Comparison of ENCODE assay signal across 11 cellular contexts in genomic region chr3:114499986-114500385, GRCh38.
DNase-seq lines count a peak whose midpoint lies in the region; ATAC-seq, FAIRE-seq and TF ChIP-seq lines count a peak whose summit lies in the region.
"Had no signal": no experiment of that assay in that cellular context is flagged by ENCODE, and none has a peak within 500 bp of the region (broad histone marks: within the 10 kb centered on the region; RNA-seq: fewer than 3 reads in every experiment).

No MANE protein-coding gene starts in this region.

- H3K27ac ChIP-seq in SJCRH30 (no peak overlapping the region), left lung (no peak overlapping the region)
- H3K27ac ChIP-seq: prostate gland had no signal

- intact Hi-C loops in left lung (cut with DNase I): no loop called here

- FAIRE-seq in GM12891 (lab: Jason Lieb, UNC) (peak; percentile 28), H54 (lab: Jason Lieb, UNC) (peak; percentile 72)

- H3K36me3 ChIP-seq in SJCRH30 (no peaks in the 10 kb centered on the region), left lung (no peaks in the 10 kb centered on the region)
- H3K36me3 ChIP-seq: prostate gland had no signal

- DNase-seq in GM12891 (ENCODE audit: insufficient read length, low spot score): no peak
- no peak for DNase-seq in H54 (ENCODE audit: insufficient read length, low spot score)
- peak; percentile 52 to 77 for DNase-seq in SJCRH30
- no peak for DNase-seq in left lung
- no peak for DNase-seq in NCI-H1930 (lab: John Stamatoyannopoulos, UW)
- DNase-seq in NCI-H1092 (lab: John Stamatoyannopoulos, UW): no peak
- DNase-seq: activated effector memory CD4-positive, alpha-beta T cell treated with Interleukin-2 at 50 U/mL for 16 hours; NCI-H446 treated with DMSO at 0.1 percent for 48 hours had no signal

- H3K4me3 ChIP-seq in SJCRH30: no peak overlapping the region
- H3K4me3 ChIP-seq in left lung: no peak overlapping the region
- H3K4me3 ChIP-seq: prostate gland had no signal

- no peaks in the 10 kb centered on the region for H3K9me3 ChIP-seq in SJCRH30 (replicated peaks)
- H3K9me3 ChIP-seq in left lung: no peaks in the 10 kb centered on the region
- H3K9me3 ChIP-seq: prostate gland had no signal

- peaks cover 31% of the 10 kb centered on the region for H3K4me1 ChIP-seq in SJCRH30
- peaks cover 0 to 7% of the 10 kb centered on the region in 2 donors for H3K4me1 ChIP-seq in left lung
- H3K4me1 ChIP-seq: prostate gland had no signal

- ATAC-seq in left lung (peak; percentile 51), HG02970 (IDR thresholded peaks at IDR 0.05; ENCODE audit: low FRiP score, unreplicated experiment) (no peak), HG02798 (IDR thresholded peaks at IDR 0.05; ENCODE audit: poor library complexity, unreplicated experiment) (no peak)

- H3K27me3 ChIP-seq in SJCRH30 (no peaks in the 10 kb centered on the region), left lung (no peaks in the 10 kb centered on the region)

- TF ChIP-seq POLR2A in GM12891 (IDR thresholded peaks at IDR 0.05; ENCODE audit: low read depth, low read length) (no peak), H54 (IDR thresholded peaks at IDR 0.05; ENCODE audit: low read depth, low read length) (no peak)

- TF ChIP-seq CTCF in left lung (IDR thresholded peaks at IDR 0.05): no peak

TF ChIP-seq in GM12891, 5 proteins besides CTCF, POLR2A, EP300 and RAD21:
- TF ChIP-seq POU2F2 (IDR thresholded peaks at IDR 0.05; ENCODE audit: low read depth, low read length): no peak
- no peak for TF ChIP-seq SPI1 (IDR thresholded peaks at IDR 0.05; ENCODE audit: low read depth, low read length)
- no peak for TF ChIP-seq PAX5 (IDR thresholded peaks at IDR 0.05; ENCODE audit: insufficient read depth, low read length, severe bottlenecking)
- TF ChIP-seq POLR2AphosphoS5 (IDR thresholded peaks at IDR 0.05; ENCODE audit: low read depth, low read length): no peak
- TF ChIP-seq TAF1 (IDR thresholded peaks at IDR 0.05; ENCODE audit: low read depth, low read length): no peak

Comparison
In these comparisons a context has a peak if more than half of its experiments do, and no peak if none do; other contexts are left out.
1. DNase-seq: peak in SJCRH30 (2 of 2); none in GM12891 (single experiment), H54 (single experiment), left lung (0 of 2), NCI-H1930 (0 of 2) and NCI-H1092 (single experiment).